9 cellular contexts compared by ENCODE assay signal in the genomic region with DNA sequence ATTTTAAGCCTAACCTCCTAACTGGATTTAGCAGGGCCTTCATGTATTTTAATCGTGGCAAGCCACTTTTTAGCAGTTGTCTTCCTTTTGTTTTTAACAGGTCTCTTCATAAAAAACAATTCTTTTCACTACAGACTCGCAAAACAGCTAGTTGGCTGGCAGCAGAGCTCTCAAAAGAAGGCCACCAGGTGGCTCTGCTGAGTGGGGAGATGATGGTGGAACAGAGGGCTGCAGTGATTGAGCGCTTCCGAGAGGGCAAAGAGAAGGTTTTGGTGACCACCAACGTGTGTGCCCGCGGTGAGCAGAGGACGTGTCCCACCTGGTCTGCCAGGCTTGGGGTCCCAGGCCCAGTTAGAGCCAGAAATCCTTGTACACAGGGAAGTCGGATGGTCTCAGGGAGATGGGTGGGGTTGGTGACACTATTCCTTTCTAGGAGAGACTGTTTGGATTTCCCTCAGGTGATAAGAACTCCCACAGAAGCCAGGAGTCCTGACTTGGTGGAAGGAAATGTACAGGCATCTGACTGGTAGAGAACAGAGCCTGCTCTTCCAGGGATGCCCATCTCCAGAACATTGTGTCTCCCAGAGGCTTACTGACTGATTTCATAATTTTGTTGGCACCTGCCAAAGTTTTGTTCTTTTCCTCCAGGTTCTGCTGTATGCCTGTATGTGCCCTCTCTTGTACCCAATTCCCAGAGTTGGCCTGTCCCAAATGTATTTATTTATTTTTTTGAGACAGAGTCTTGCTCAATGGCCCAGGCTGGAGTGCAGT. TPM values are rescaled to one million over a fixed set of nuclear protein-coding genes. Genes with fewer than 3 reads are reported as not detected.
DNase-seq lines count a peak whose midpoint lies in the region; ATAC-seq and TF ChIP-seq lines count a peak whose summit lies in the region.
"Had no signal": no experiment of that assay in that cellular context is flagged by ENCODE, and none has a peak within 500 bp of the region (broad histone marks: within the 10 kb centered on the region; RNA-seq: fewer than 3 reads in every experiment).

No MANE protein-coding gene starts in this region.

- no peaks in the 10 kb centered on the region for H3K4me1 Mint-ChIP-seq in endothelial cell (ENCODE audit: unreplicated experiment)

- H3K79me2 ChIP-seq in OCI-LY3 (ENCODE audit: low read length) = no peaks in the 10 kb centered on the region
- no peaks in the 10 kb centered on the region for H3K79me2 ChIP-seq in osteoblast (ENCODE audit: insufficient read depth, low read length)

- peak; percentile 61 for TF ChIP-seq CTCF in OCI-LY3 (IDR thresholded peaks at IDR 0.05; ENCODE audit: low read depth, low read length)
- peak; percentile 25 for TF ChIP-seq CTCF in endothelial cell (IDR thresholded peaks at IDR 0.05; ENCODE audit: unreplicated experiment)
- peak; percentile 55 for TF ChIP-seq CTCF in osteoblast (IDR thresholded peaks at IDR 0.05; ENCODE audit: extremely low read depth, low read depth, low read length)

- H2AFZ ChIP-seq in OCI-LY3 (ENCODE audit: low read depth, low read length) = no peak overlapping the region
- H2AFZ ChIP-seq in osteoblast (ENCODE audit: low read length) = no peak overlapping the region

- H3K27me3 ChIP-seq in OCI-LY3 (ENCODE audit: low read depth, low read length) (no peaks in the 10 kb centered on the region), osteoblast (ENCODE audit: insufficient read depth, low read length) (no peaks in the 10 kb centered on the region)
- H3K27me3 ChIP-seq: ovary had no signal

- H3K4me2 ChIP-seq in OCI-LY3 (ENCODE audit: low read length) = no peak overlapping the region
- H3K4me2 ChIP-seq in osteoblast (ENCODE audit: insufficient read depth, low read length) = no peak overlapping the region

- peaks cover 35% of the 10 kb centered on the region for H3K36me3 Mint-ChIP-seq in endothelial cell (ENCODE audit: low read depth, unreplicated experiment)

- H3K36me3 ChIP-seq in OCI-LY3 (replicated peaks; ENCODE audit: low read depth, low read length) = peaks cover 16% of the 10 kb centered on the region
- H3K36me3 ChIP-seq in osteoblast (ENCODE audit: insufficient read depth, low read length) = peaks cover 32% of the 10 kb centered on the region
- H3K36me3 ChIP-seq: ovary had no signal

- H3K4me1 ChIP-seq in OCI-LY3 (ENCODE audit: low read length) (no peaks in the 10 kb centered on the region), osteoblast (ENCODE audit: insufficient read depth, low read length) (no peaks in the 10 kb centered on the region)

- H3K9me3 ChIP-seq in OCI-LY3 (ENCODE audit: insufficient read depth, low read length) (no peaks in the 10 kb centered on the region), osteoblast (ENCODE audit: low read depth, low read length) (no peaks in the 10 kb centered on the region)
- H3K9me3 ChIP-seq: ovary had no signal

- ATAC-seq in HG03039 (IDR thresholded peaks at IDR 0.05; ENCODE audit: unreplicated experiment) = no peak

- H3K27me3 Mint-ChIP-seq in endothelial cell (ENCODE audit: unreplicated experiment) = no peaks in the 10 kb centered on the region

- DNase-seq in G401 (ENCODE audit: low spot score) (peak; percentile 48), endothelial cell (ENCODE audit: low spot score) (peak; percentile 14), osteoblast (ENCODE audit: insufficient read length, low spot score, missing footprints) (no peak), glomerular visceral epithelial cell (ENCODE audit: extremely low spot score) (no peak), NCI-H774 (lab: John Stamatoyannopoulos, UW) (no peak), NCI-H2029 treated with DMSO at 0.1 percent for 48 hours (lab: John Stamatoyannopoulos, UW) (no peak)

- H3K4me3 ChIP-seq in OCI-LY3 (ENCODE audit: low read length) (no peak overlapping the region), osteoblast (ENCODE audit: insufficient read depth, low read length) (no peak overlapping the region)
- H3K4me3 ChIP-seq: ovary had no signal

- no peaks in the 10 kb centered on the region for H3K9me3 Mint-ChIP-seq in endothelial cell (ENCODE audit: unreplicated experiment)

- H3K27ac ChIP-seq in OCI-LY3 (ENCODE audit: low read length) (no peak overlapping the region), osteoblast (ENCODE audit: low read depth, low read length) (no peak overlapping the region)
- H3K27ac ChIP-seq: ovary had no signal

- H3K9ac ChIP-seq in OCI-LY3 (ENCODE audit: low read length) = no peak overlapping the region

- no peak overlapping the region for H3K4me3 Mint-ChIP-seq in endothelial cell (ENCODE audit: unreplicated experiment)

- H4K20me1 ChIP-seq in OCI-LY3 (ENCODE audit: insufficient read depth, low read length) (no peaks in the 10 kb centered on the region), osteoblast (ENCODE audit: insufficient read depth, low read length) (no peaks in the 10 kb centered on the region)

- in situ Hi-C loops in G401 (cut with HindIII; ENCODE audit: low sequenced_read_pairs) = no loop called here

- H3K27ac Mint-ChIP-seq in endothelial cell (ENCODE audit: unreplicated experiment) = no peak overlapping the region

RNA-seq across cellular contexts. Expression of a gene that starts 14.9 kb away (rescaled TPM):
- total RNA-seq in G401 (2014; rRNA removed; shearing (Covaris generic)) = 39.3 and 69.5 TPM in 2 replicates
- total RNA-seq in endothelial cell (ENCODE audit: unreplicated experiment) (35.3 TPM), osteoblast (35.4 and 43.1 TPM in 2 replicates)

RNA-seq across cellular contexts. Expression of a gene that starts 32.8 kb away (rescaled TPM):
- 40.9 and 65.2 TPM in 2 replicates for total RNA-seq in G401 (2014; rRNA removed; shearing (Covaris generic))
- total RNA-seq in endothelial cell (ENCODE audit: unreplicated experiment) = 37.1 TPM
- 30.6 and 42.7 TPM in 2 replicates for total RNA-seq in osteoblast

RNA-seq across cellular contexts. Expression of a gene that starts 42.5 kb away (rescaled TPM):
- total RNA-seq in G401 (2014; rRNA removed; shearing (Covaris generic)) = 73.5 and 95.4 TPM in 2 replicates
- 60.4 TPM for total RNA-seq in endothelial cell (ENCODE audit: unreplicated experiment)
- 197 and 213 TPM in 2 replicates for total RNA-seq in osteoblast

Comparison
In these comparisons a context has a peak if more than half of its experiments do, and no peak if none do; other contexts are left out.
1. DNase-seq: peak in G401 (single experiment) and endothelial cell (single experiment); none in osteoblast (single experiment), glomerular visceral epithelial cell (single experiment), NCI-H774 (single experiment) and NCI-H2029 treated with DMSO at 0.1 percent for 48 hours (single experiment).
2. Peak in every context shown above with its lines, with median percentiles within 50 percentile points of each other: CTCF ChIP-seq.